Comparison of ENCODE assay signal across 8 cellular contexts in the genomic region with DNA sequence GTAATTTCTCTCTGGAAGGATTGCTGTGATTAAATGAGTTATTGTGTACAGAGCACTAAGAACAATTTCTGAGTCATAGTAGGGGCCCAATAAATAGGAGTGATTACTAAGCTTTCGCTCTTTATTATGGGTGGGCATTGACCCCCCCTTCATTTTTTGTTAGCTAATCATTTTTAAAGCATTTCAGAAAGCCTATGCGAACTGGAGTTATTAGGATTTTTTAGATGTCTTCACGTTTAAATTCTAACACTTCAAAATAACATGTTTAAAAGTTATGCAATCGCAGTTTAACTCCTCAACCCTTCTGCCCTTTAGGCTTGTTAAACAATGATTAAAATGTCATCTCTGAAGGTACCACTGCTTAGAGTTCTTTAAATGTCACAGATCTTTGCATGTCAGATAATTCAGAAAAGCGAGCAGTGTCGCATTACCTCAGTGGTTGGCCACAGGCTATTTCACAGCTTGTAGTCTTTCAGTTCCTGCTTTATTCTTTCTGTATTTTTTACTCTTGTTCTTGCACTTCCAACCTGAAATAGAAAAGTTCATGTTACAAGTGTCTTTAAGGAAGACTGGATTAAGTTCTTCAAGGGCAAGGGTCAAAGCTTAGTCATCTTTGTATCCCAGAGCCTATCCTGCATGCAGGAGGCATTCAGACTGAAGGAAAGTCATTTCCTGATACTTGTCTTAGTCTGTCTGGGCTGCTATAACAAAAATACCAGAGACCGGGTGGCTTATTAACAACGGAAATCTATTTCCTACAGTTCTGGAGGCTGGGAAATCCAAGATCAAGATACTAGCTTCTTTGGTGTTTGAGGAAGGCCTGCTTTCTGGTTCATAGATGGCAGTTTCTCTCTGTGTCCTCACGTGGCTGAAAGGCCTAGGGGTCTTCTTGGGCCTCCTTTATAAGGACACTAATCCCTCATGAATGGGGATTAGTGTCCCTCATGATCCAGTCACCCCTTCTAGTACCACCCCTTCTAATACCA.
A peak's percentile ranks its signal among the peaks of the same experiment; 100 is the strongest.
DNase-seq lines count a peak whose midpoint lies in the region; ATAC-seq, FAIRE-seq and TF ChIP-seq lines count a peak whose summit lies in the region.

No MANE protein-coding gene starts in this region.

- H4K20me1 ChIP-seq in HCT116 (ENCODE audit: insufficient read depth) (no peaks in the 10 kb centered on the region), MM.1S (ENCODE audit: insufficient read depth, low read length) (no peaks in the 10 kb centered on the region), fibroblast of lung (ENCODE audit: control insufficient read depth, extremely low read depth, insufficient read depth, low read length) (no peaks in the 10 kb centered on the region)

- TF ChIP-seq RAD21 in HCT116 (IDR thresholded peaks at IDR 0.05; ENCODE audit: low read depth) = no peak

- H3K9me3 ChIP-seq in HCT116 (ENCODE audit: control insufficient read depth in 1 of 2, insufficient read depth in 1 of 2, low read depth in 1 of 2, low read length in 2 of 2) = no peaks in the 10 kb centered on the region
- H3K9me3 ChIP-seq in MM.1S (replicated peaks; ENCODE audit: insufficient read depth, low read length) = no peaks in the 10 kb centered on the region
- no peaks in the 10 kb centered on the region for H3K9me3 ChIP-seq in fibroblast of lung (ENCODE audit: control insufficient read depth, insufficient read depth, low read depth, low read length)
- H3K9me3 ChIP-seq in spleen = no peaks in the 10 kb centered on the region

- RAD21 ChIA-PET in HCT116 (lab: Charles Lee; ENCODE audit: low non-redundant PET in 1 of 2, low total read pairs in 2 of 2, uncharacterized antibody in 2 of 2, unreplicated experiment in 2 of 2) = no interaction called here

- H3K4me3 ChIP-seq in HCT116 (replicated peaks in 1 of 2; ENCODE audit: low read depth in 1 of 2, low read length in 2 of 2) = peak overlapping the region in 1 of 2 experiments; percentile 12; a peak in 1 of 4 replicates
- no peak overlapping the region for H3K4me3 ChIP-seq in MM.1S (ENCODE audit: low read length)
- H3K4me3 ChIP-seq in fibroblast of lung (replicated peaks in 1 of 4; ENCODE audit: control extremely low read depth in 1 of 4, insufficient read depth in 1 of 4, low read depth in 3 of 4, low read length in 4 of 4) = peak overlapping the region in 1 of 4 experiments; percentile 4
- no peak overlapping the region for H3K4me3 ChIP-seq in spleen

- H3K79me2 ChIP-seq in HCT116 (ENCODE audit: insufficient read depth, low read length) (peaks cover 15% of the 10 kb centered on the region), MM.1S (ENCODE audit: low read length) (peaks cover 97% of the 10 kb centered on the region), fibroblast of lung (ENCODE audit: control insufficient read depth, insufficient read depth, low read length) (peaks cover 58% of the 10 kb centered on the region)

- H3K4me1 ChIP-seq in HCT116 (ENCODE audit: control insufficient read depth in 1 of 2, insufficient read depth in 2 of 2, low read length in 2 of 2) (peaks cover 57 to 58% of the 10 kb centered on the region in 2 experiments), MM.1S (ENCODE audit: low read length) (peaks cover 57% of the 10 kb centered on the region), fibroblast of lung (ENCODE audit: control insufficient read depth, extremely low read depth, insufficient read depth, low read length) (peaks cover 29% of the 10 kb centered on the region), spleen (peaks cover 37 to 99% (median 74%) of the 10 kb centered on the region in 6 donors)

- peak overlapping the region; percentile 50 for H3K4me2 ChIP-seq in HCT116 (ENCODE audit: low read length)
- H3K4me2 ChIP-seq in MM.1S (ENCODE audit: low read depth, low read length) = peak overlapping the region; percentile 12
- peak overlapping the region; percentile 19 for H3K4me2 ChIP-seq in fibroblast of lung (ENCODE audit: extremely low read depth, insufficient read depth, low read length)

- H3K9ac ChIP-seq in HCT116 (ENCODE audit: low read length) (no peak overlapping the region), MM.1S (ENCODE audit: low read length) (no peak overlapping the region), fibroblast of lung (ENCODE audit: insufficient read depth, low read length) (no peak overlapping the region)

- H3K36me3 ChIP-seq in HCT116 (ENCODE audit: control insufficient read depth in 1 of 2, insufficient read depth in 2 of 2, low read length in 2 of 2) (no peaks in the 10 kb centered on the region), MM.1S (replicated peaks; ENCODE audit: insufficient read depth, low read length) (0 out of 2 replicates have a peak, but pooled peaks cover under 1% of the 10 kb centered on the region), fibroblast of lung (ENCODE audit: control insufficient read depth, insufficient read depth, low read length) (no peaks in the 10 kb centered on the region), spleen (no peaks in the 10 kb centered on the region)

- 62 to 69% (median 66%) methylated on average over 9 of the region's 9 CpGs for WGBS in spleen, 5 donors

- no TSS peak for BruUV-seq in HCT116 (replicated peaks; lab: Mats Ljungman, UMichigan)

- H3K27me3 ChIP-seq in HCT116 (ENCODE audit: insufficient read depth, low read length) (no peaks in the 10 kb centered on the region), MM.1S (replicated peaks; ENCODE audit: insufficient read depth, low read length) (no peaks in the 10 kb centered on the region), fibroblast of lung (ENCODE audit: control insufficient read depth, insufficient read depth, low read length) (no peaks in the 10 kb centered on the region), spleen (replicated peaks in 1 of 7) (peaks cover 0 to 3% (median 0%) of the 10 kb centered on the region in 7 donors)

- H3K9me2 ChIP-seq in HCT116 (ENCODE audit: insufficient read depth) = no peaks in the 10 kb centered on the region
- H3K9me2 ChIP-seq in MM.1S (replicated peaks; ENCODE audit: insufficient read depth, low read length) = no peaks in the 10 kb centered on the region

- H3K27ac ChIP-seq in HCT116 (ENCODE audit: low read depth, low read length) = peak overlapping the region; percentile 56
- H3K27ac ChIP-seq in MM.1S (ENCODE audit: low read length) = peak overlapping the region; percentile 43; the same call in 1 of the 2 replicates
- H3K27ac ChIP-seq in fibroblast of lung (ENCODE audit: insufficient read depth, low read length) = peak overlapping the region; percentile 19
- peak overlapping the region in 6 of 8 donors; percentile 24 to 92 (median 84) for H3K27ac ChIP-seq in spleen

- H2AFZ ChIP-seq in HCT116 (ENCODE audit: low read depth, low read length, poor library complexity, severe bottlenecking) (no peak overlapping the region), MM.1S (ENCODE audit: low read length) (no peak overlapping the region), fibroblast of lung (ENCODE audit: low read length) (no peak overlapping the region)

- no peak for DNase-seq in GM18507 (ENCODE audit: extremely low spot score, insufficient read length, low read depth)
- no peak for DNase-seq in HCT116 (ENCODE audit: low read depth, low spot score)
- peak; percentile 41 for DNase-seq in MM.1S
- peak; percentile 86 to 93 for DNase-seq in fibroblast of lung (ENCODE audit: low read depth in 2 of 2)
- DNase-seq in spleen = no peak
- no peak for DNase-seq in SW480 (ENCODE audit: low spot score)
- DNase-seq in midbrain (lab: John Stamatoyannopoulos, UW) = no peak
- DNase-seq in NCI-H2227 treated with DMSO at 0.1 percent for 48 hours (lab: John Stamatoyannopoulos, UW) = no peak

- no peak for TF ChIP-seq CTCF in HCT116 (IDR thresholded peaks at IDR 0.05 in 2 of 3, conservative IDR thresholded peaks at IDR 0.05 in 1 of 3; ENCODE audit: borderline replicate concordance in 1 of 3, insufficient read depth in 1 of 3, low read depth in 2 of 3, low read length in 2 of 3)
- no peak for TF ChIP-seq CTCF in MM.1S (IDR thresholded peaks at IDR 0.05; ENCODE audit: low read length)
- TF ChIP-seq CTCF in fibroblast of lung (conservative IDR thresholded peaks at IDR 0.05 in 1 of 2, IDR thresholded peaks at IDR 0.05 in 1 of 2; ENCODE audit: low read depth in 1 of 2, low read length in 2 of 2) = no peak
- TF ChIP-seq CTCF in spleen (IDR thresholded peaks at IDR 0.05 in 8 of 11, conservative IDR thresholded peaks at IDR 0.05 in 3 of 11) = no peak

- TF ChIP-seq POLR2A in HCT116 (IDR thresholded peaks at IDR 0.05; ENCODE audit: borderline replicate concordance, extremely low read depth, insufficient read depth, insufficient read length) (no peak), spleen (IDR thresholded peaks at IDR 0.05) (no peak)

- H3F3A ChIP-seq in MM.1S (ENCODE audit: insufficient read depth, low read length) = peaks cover 24% of the 10 kb centered on the region

- CTCF ChIA-PET in HCT116 (lab: Charles Lee) = no interaction called here

- intact Hi-C loops in HCT116 (cut with micrococcal nuclease) (no loop called here), spleen (cut with DNase I; ENCODE audit: low total_unique reads) (no loop called here)

- FAIRE-seq in GM18507 (lab: Jason Lieb, UNC) = peak; percentile 85

- peak; percentile 68 for ATAC-seq in HCT116

- POLR2A ChIA-PET in HCT116 (lab: Charles Lee) = interaction anchor here (1.1 kb wide), 1 partner anchor 11 kb away, joined by 3 read pairs; no protein-coding TSS in a partner anchor

TF ChIP-seq in HCT116, 20 proteins besides CTCF, POLR2A, EP300 and RAD21 (continues in another document):
- no peak for TF ChIP-seq ZNF274 (IDR thresholded peaks at IDR 0.05; ENCODE audit: low read depth, low read length)
- TF ChIP-seq CEBPB (IDR thresholded peaks at IDR 0.05; ENCODE audit: low read depth) = peak; percentile 36; the same call in 1 of the 2 replicates
- TF ChIP-seq, protein P1, sequence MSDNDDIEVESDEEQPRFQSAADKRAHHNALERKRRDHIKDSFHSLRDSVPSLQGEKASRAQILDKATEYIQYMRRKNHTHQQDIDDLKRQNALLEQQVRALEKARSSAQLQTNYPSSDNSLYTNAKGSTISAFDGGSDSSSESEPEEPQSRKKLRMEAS (IDR thresholded peaks at IDR 0.05) = peak; percentile 54; the same call in 1 of the 2 replicates
- TF ChIP-seq, protein P2, sequence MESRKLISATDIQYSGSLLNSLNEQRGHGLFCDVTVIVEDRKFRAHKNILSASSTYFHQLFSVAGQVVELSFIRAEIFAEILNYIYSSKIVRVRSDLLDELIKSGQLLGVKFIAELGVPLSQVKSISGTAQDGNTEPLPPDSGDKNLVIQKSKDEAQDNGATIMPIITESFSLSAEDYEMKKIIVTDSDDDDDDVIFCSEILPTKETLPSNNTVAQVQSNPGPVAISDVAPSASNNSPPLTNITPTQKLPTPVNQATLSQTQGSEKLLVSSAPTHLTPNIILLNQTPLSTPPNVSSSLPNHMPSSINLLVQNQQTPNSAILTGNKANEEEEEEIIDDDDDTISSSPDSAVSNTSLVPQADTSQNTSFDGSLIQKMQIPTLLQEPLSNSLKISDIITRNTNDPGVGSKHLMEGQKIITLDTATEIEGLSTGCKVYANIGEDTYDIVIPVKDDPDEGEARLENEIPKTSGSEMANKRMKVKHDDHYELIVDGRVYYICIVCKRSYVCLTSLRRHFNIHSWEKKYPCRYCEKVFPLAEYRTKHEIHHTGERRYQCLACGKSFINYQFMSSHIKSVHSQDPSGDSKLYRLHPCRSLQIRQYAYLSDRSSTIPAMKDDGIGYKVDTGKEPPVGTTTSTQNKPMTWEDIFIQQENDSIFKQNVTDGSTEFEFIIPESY (IDR thresholded peaks at IDR 0.05; ENCODE audit: extremely low read depth, insufficient replicate concordance, low read length) = peak; percentile 11
- no peak for TF ChIP-seq EZH2phosphoT487 (IDR thresholded peaks at IDR 0.05; ENCODE audit: borderline replicate concordance)

Comparison
In these comparisons a context has a peak if more than half of its experiments do, and no peak if none do; other contexts are left out.
1. DNase-seq: peak in MM.1S (single experiment) and fibroblast of lung (2 of 2); none in GM18507 (single experiment), HCT116 (single experiment), spleen (single experiment), SW480 (single experiment), midbrain (single experiment) and NCI-H2227 treated with DMSO at 0.1 percent for 48 hours (single experiment).
2. H3K27ac ChIP-seq: peak in every context shown above with its lines; median percentile 84 in spleen; 56 in HCT116; 43 in MM.1S; 19 in fibroblast of lung.
3. Peak in every context shown above with its lines, with median percentiles within 50 percentile points of each other: H3K4me2 ChIP-seq.